Comparison of ENCODE assay signal across 5 cellular contexts in genomic region chr17:60016602-60017001, GRCh38. TPM values are rescaled to one million over a fixed set of nuclear protein-coding genes. Genes with fewer than 3 reads are reported as not detected.
A peak's percentile ranks its signal among the peaks of the same experiment; 100 is the strongest.
DNase-seq lines count a peak whose midpoint lies in the region; ATAC-seq and TF ChIP-seq lines count a peak whose summit lies in the region.
"Not testable (repeated sequence)": the region's sequence is repeated elsewhere in the genome, so short reads cannot be mapped to it uniquely, and the experiment has no call there.

No MANE protein-coding gene starts in this region.

- not testable (repeated sequence) for H3K9me3 Mint-ChIP-seq in activated CD8-positive, alpha-beta T cell treated with anti-CD3 and anti-CD28 coated beads, Interleukin-2, amount 10 ng/mL, durations not matched to agents 7 days and 5 days (ENCODE audit: insufficient read depth); chondrocyte (ENCODE audit: low read depth); osteocyte (ENCODE audit: unreplicated experiment)

- H3K4me3 ChIP-seq in WERI-Rb-1 (ENCODE audit: low read depth, low read length); lower lobe of right lung: not testable (repeated sequence)

- ATAC-seq in activated CD8-positive, alpha-beta T cell treated with anti-CD3 and anti-CD28 coated beads, Interleukin-2, amount 10 ng/mL, durations not matched to agents 7 days and 5 days; lower lobe of right lung: not testable (repeated sequence)

- not testable (repeated sequence) for TF ChIP-seq CTCF in WERI-Rb-1 (IDR thresholded peaks at IDR 0.05; ENCODE audit: low read depth, low read length); chondrocyte (IDR thresholded peaks at IDR 0.05); lower lobe of right lung (IDR thresholded peaks at IDR 0.05); osteocyte (IDR thresholded peaks at IDR 0.05)

- H3K9me3 ChIP-seq in WERI-Rb-1 (ENCODE audit: severe bottlenecking); lower lobe of right lung: not testable (repeated sequence)

- CTCF ChIA-PET in activated CD8-positive, alpha-beta T cell treated with anti-CD3 and anti-CD28 coated beads, Interleukin-2, amount 10 ng/mL, durations not matched to agents 7 days and 5 days (lab: Charles Lee): not testable (repeated sequence)

- H3K4me3 Mint-ChIP-seq in activated CD8-positive, alpha-beta T cell treated with anti-CD3 and anti-CD28 coated beads, Interleukin-2, amount 10 ng/mL, durations not matched to agents 7 days and 5 days; chondrocyte (ENCODE audit: unreplicated experiment); osteocyte (ENCODE audit: unreplicated experiment): not testable (repeated sequence)

- not testable (repeated sequence) for H3K36me3 Mint-ChIP-seq in activated CD8-positive, alpha-beta T cell treated with anti-CD3 and anti-CD28 coated beads, Interleukin-2, amount 10 ng/mL, durations not matched to agents 7 days and 5 days (ENCODE audit: low read depth); chondrocyte (ENCODE audit: low read depth); osteocyte (ENCODE audit: unreplicated experiment)

- H3K27ac ChIP-seq in WERI-Rb-1, lower lobe of right lung: not testable (repeated sequence)

- H3K27ac Mint-ChIP-seq in activated CD8-positive, alpha-beta T cell treated with anti-CD3 and anti-CD28 coated beads, Interleukin-2, amount 10 ng/mL, durations not matched to agents 7 days and 5 days; chondrocyte (ENCODE audit: unreplicated experiment); osteocyte (ENCODE audit: unreplicated experiment): not testable (repeated sequence)

- POLR2A ChIA-PET in activated CD8-positive, alpha-beta T cell treated with anti-CD3 and anti-CD28 coated beads, Interleukin-2, amount 10 ng/mL, durations not matched to agents 7 days and 5 days (lab: Charles Lee): not testable (repeated sequence)

- H3K27me3 Mint-ChIP-seq in activated CD8-positive, alpha-beta T cell treated with anti-CD3 and anti-CD28 coated beads, Interleukin-2, amount 10 ng/mL, durations not matched to agents 7 days and 5 days (ENCODE audit: low read depth); chondrocyte (ENCODE audit: low read depth); osteocyte (ENCODE audit: unreplicated experiment): not testable (repeated sequence)

- H3K4me1 ChIP-seq in lower lobe of right lung: not testable (repeated sequence)

- not testable (repeated sequence) for H3K27me3 ChIP-seq in WERI-Rb-1 (ENCODE audit: insufficient read depth, low read depth, severe bottlenecking); lower lobe of right lung (ENCODE audit: low read depth)

- intact Hi-C loops in lower lobe of right lung (cut with DNase I): not testable (repeated sequence)

- DNase-seq in WERI-Rb-1 (peak; percentile 6), chondrocyte (ENCODE audit: low spot score) (peak; percentile 56), lower lobe of right lung (peak; percentile 36), osteocyte (ENCODE audit: extremely low spot score, unreplicated experiment) (peak; percentile 56)
- DNase-seq in activated CD8-positive, alpha-beta T cell treated with anti-CD3 and anti-CD28 coated beads, Interleukin-2, amount 10 ng/mL, durations not matched to agents 7 days and 5 days: peak; percentile 14

- H3K36me3 ChIP-seq in WERI-Rb-1, lower lobe of right lung: not testable (repeated sequence)

- not testable (repeated sequence) for H3K4me1 Mint-ChIP-seq in activated CD8-positive, alpha-beta T cell treated with anti-CD3 and anti-CD28 coated beads, Interleukin-2, amount 10 ng/mL, durations not matched to agents 7 days and 5 days (ENCODE audit: low read depth); chondrocyte (ENCODE audit: low read depth); osteocyte (ENCODE audit: unreplicated experiment)

RNA-seq across cellular contexts. Expression of gene RNFT1, which starts 52.1 kb away (rescaled TPM):
- total RNA-seq in activated CD8-positive, alpha-beta T cell treated with anti-CD3 and anti-CD28 coated beads, Interleukin-2, amount 10 ng/mL, durations not matched to agents 7 days and 5 days: 10 to 100 TPM in 1 of 2 experiments, 1 to 10 TPM in 1; 9.7 to 11.1 TPM
- total RNA-seq in chondrocyte (21.4 to 31.9 TPM (median 23.3 TPM) in 3 replicates), lower lobe of right lung (39.5 TPM), osteocyte (26.8 and 27.0 TPM in 2 replicates)

Comparison
In these comparisons a context has a peak if more than half of its experiments do, and no peak if none do; other contexts are left out.
1. DNase-seq: peak in every context shown above with its lines; median percentile 56 in chondrocyte; 56 in osteocyte; 36 in lower lobe of right lung; 14 in activated CD8-positive, alpha-beta T cell treated with anti-CD3 and anti-CD28 coated beads, Interleukin-2, amount 10 ng/mL, durations not matched to agents 7 days and 5 days; 6 in WERI-Rb-1.